ENCODE assay signal across 1 cellular context in the genomic region with DNA sequence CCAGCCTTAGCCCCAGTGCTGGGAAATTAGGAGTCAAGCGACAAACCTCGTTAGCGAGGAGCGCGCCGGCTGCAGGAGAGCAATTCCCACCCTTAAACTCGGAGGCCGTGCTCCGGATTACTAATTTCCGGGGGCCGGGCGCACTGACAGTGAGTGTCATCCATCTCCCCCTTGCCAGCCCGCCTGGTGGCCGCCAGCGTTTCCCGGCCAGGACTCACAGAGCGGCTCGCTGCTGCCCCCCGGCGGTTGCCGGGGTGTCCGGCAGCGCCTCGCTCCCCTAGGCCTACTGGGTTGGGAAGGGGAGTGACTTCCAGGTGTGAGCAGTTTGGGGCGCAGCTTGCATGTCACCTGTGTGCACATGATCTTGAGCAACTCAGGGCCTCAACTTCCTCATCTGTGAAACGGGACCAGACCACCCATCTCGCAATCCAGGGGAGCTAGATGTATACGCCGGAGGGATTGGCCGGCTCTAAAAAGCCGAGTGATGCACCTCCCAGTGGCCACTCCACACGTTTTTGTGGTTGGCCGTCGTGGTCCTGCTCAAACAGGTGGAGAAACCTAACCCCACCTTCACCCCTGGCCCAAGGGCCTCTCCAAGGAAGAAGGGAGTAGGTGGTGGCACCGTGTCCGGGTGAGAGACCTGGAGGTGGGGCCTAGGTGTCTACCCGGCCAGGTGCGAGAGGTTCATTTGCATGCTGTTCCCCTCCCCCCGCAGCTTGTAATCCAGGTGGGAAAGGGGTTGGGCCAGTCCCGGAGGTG.
TF ChIP-seq lines count a peak whose summit lies in the region.

No MANE protein-coding gene starts in this region.

TF ChIP-seq in HepG2, 621 proteins besides CTCF, POLR2A, EP300 and RAD21 (continued from another document and continues in another):
- TF ChIP-seq, protein P1, sequence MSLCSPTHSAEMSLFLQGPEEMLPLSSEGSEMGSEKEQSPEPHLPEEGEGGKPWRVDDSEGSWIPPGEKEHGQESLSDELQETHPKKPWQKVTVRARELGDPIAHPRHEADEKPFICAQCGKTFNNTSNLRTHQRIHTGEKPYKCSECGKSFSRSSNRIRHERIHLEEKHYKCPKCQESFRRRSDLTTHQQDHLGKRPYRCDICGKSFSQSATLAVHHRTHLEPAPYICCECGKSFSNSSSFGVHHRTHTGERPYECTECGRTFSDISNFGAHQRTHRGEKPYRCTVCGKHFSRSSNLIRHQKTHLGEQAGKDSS (CRISPR knock-in tag; IDR thresholded peaks at IDR 0.05; ENCODE audit: borderline replicate concordance, low read depth), result peak; percentile 50; the same call in 1 of the 2 replicates
- no peak for TF ChIP-seq NR2F1 (CRISPR knock-in tag; IDR thresholded peaks at IDR 0.05)
- no peak for TF ChIP-seq NONO (IDR thresholded peaks at IDR 0.05)
- TF ChIP-seq NONO (CRISPR knock-in tag; conservative IDR thresholded peaks at IDR 0.05), result no peak; the same call in 1 of the 2 replicates
- TF ChIP-seq ZNF274 (CRISPR knock-in tag; IDR thresholded peaks at IDR 0.05), result no peak
- no peak for TF ChIP-seq NFIB (CRISPR knock-in tag; IDR thresholded peaks at IDR 0.05; ENCODE audit: borderline replicate concordance)
- TF ChIP-seq SP4 (CRISPR knock-in tag; IDR thresholded peaks at IDR 0.05), result no peak
- TF ChIP-seq MAFF (IDR thresholded peaks at IDR 0.05; ENCODE audit: low read depth, low read length), result no peak
- TF ChIP-seq ZNF563 (CRISPR knock-in tag; IDR thresholded peaks at IDR 0.05), result peak; percentile 40; the same call in 1 of the 2 replicates
- TF ChIP-seq RBM22 (optimal IDR thresholded peaks at IDR 0.05; ENCODE audit: low read length), result no peak
- 0 out of 2 replicates have a peak, but pooled peaks have one; percentile 36 for TF ChIP-seq MZF1 (CRISPR knock-in tag; IDR thresholded peaks at IDR 0.05; ENCODE audit: borderline replicate concordance)
- TF ChIP-seq ZNF768 (CRISPR knock-in tag; IDR thresholded peaks at IDR 0.05), result no peak
- TF ChIP-seq NFYC (CRISPR knock-in tag; IDR thresholded peaks at IDR 0.05), result no peak
- TF ChIP-seq TEAD2 (CRISPR knock-in tag; IDR thresholded peaks at IDR 0.05), result no peak
- TF ChIP-seq, protein P2, sequence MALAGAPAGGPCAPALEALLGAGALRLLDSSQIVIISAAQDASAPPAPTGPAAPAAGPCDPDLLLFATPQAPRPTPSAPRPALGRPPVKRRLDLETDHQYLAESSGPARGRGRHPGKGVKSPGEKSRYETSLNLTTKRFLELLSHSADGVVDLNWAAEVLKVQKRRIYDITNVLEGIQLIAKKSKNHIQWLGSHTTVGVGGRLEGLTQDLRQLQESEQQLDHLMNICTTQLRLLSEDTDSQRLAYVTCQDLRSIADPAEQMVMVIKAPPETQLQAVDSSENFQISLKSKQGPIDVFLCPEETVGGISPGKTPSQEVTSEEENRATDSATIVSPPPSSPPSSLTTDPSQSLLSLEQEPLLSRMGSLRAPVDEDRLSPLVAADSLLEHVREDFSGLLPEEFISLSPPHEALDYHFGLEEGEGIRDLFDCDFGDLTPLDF (CRISPR knock-in tag; IDR thresholded peaks at IDR 0.05), result no peak; the same call in 1 of the 2 replicates
- TF ChIP-seq NR2C2 (CRISPR knock-in tag; IDR thresholded peaks at IDR 0.05; ENCODE audit: borderline replicate concordance), result peak; percentile 51
- TF ChIP-seq, protein P3, sequence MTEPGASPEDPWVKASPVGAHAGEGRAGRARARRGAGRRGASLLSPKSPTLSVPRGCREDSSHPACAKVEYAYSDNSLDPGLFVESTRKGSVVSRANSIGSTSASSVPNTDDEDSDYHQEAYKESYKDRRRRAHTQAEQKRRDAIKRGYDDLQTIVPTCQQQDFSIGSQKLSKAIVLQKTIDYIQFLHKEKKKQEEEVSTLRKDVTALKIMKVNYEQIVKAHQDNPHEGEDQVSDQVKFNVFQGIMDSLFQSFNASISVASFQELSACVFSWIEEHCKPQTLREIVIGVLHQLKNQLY (CRISPR knock-in tag; IDR thresholded peaks at IDR 0.05), result no peak
- peak; percentile 34; the same call in 1 of the 2 replicates for TF ChIP-seq ZNF580 (CRISPR knock-in tag; IDR thresholded peaks at IDR 0.05; ENCODE audit: borderline replicate concordance, low read depth)
- peak; percentile 87 for TF ChIP-seq HOXA5 (CRISPR knock-in tag; IDR thresholded peaks at IDR 0.05)
- TF ChIP-seq, protein P4, sequence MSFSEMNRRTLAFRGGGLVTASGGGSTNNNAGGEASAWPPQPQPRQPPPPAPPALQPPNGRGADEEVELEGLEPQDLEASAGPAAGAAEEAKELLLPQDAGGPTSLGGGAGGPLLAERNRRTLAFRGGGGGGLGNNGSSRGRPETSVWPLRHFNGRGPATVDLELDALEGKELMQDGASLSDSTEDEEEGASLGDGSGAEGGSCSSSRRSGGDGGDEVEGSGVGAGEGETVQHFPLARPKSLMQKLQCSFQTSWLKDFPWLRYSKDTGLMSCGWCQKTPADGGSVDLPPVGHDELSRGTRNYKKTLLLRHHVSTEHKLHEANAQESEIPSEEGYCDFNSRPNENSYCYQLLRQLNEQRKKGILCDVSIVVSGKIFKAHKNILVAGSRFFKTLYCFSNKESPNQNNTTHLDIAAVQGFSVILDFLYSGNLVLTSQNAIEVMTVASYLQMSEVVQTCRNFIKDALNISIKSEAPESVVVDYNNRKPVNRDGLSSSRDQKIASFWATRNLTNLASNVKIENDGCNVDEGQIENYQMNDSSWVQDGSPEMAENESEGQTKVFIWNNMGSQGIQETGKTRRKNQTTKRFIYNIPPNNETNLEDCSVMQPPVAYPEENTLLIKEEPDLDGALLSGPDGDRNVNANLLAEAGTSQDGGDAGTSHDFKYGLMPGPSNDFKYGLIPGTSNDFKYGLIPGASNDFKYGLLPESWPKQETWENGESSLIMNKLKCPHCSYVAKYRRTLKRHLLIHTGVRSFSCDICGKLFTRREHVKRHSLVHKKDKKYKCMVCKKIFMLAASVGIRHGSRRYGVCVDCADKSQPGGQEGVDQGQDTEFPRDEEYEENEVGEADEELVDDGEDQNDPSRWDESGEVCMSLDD (CRISPR knock-in tag; IDR thresholded peaks at IDR 0.05; ENCODE audit: borderline replicate concordance), result peak; percentile 72; the same call in 1 of the 2 replicates
- peak; percentile 52; the same call in 1 of the 2 replicates for TF ChIP-seq ZNF446 (CRISPR knock-in tag; IDR thresholded peaks at IDR 0.05)
- no peak for TF ChIP-seq MXD3 (CRISPR knock-in tag; IDR thresholded peaks at IDR 0.05)
- TF ChIP-seq ZKSCAN1 (IDR thresholded peaks at IDR 0.05; ENCODE audit: low read length), result peak; percentile 24; the same call in 1 of the 2 replicates
- no peak for TF ChIP-seq SCMH1 (CRISPR knock-in tag; IDR thresholded peaks at IDR 0.05; ENCODE audit: borderline replicate concordance)
- peak; percentile 71; the same call in 1 of the 2 replicates for TF ChIP-seq SRY (CRISPR knock-in tag; IDR thresholded peaks at IDR 0.05)
- peak; percentile 37 for TF ChIP-seq TARDBP (CRISPR knock-in tag; IDR thresholded peaks at IDR 0.05)
- 0 out of 2 replicates have a peak, but pooled peaks have one; percentile 15 for TF ChIP-seq TCF7 (IDR thresholded peaks at IDR 0.05; ENCODE audit: low read depth)
- no peak for TF ChIP-seq RAD51 (IDR thresholded peaks at IDR 0.05; ENCODE audit: borderline replicate concordance)
- no peak; the same call in 1 of the 2 replicates for TF ChIP-seq ZNF331 (CRISPR knock-in tag; IDR thresholded peaks at IDR 0.05)
- TF ChIP-seq JUN (CRISPR knock-in tag; IDR thresholded peaks at IDR 0.05), result peak; percentile 41; the same call in 1 of the 2 replicates
- TF ChIP-seq, protein P5, sequence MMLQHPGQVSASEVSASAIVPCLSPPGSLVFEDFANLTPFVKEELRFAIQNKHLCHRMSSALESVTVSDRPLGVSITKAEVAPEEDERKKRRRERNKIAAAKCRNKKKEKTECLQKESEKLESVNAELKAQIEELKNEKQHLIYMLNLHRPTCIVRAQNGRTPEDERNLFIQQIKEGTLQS (CRISPR knock-in tag; IDR thresholded peaks at IDR 0.05), result peak; percentile 62; the same call in 1 of the 2 replicates
- TF ChIP-seq ZNF296 (CRISPR knock-in tag; conservative IDR thresholded peaks at IDR 0.05), result no peak
- TF ChIP-seq ZNF850 (CRISPR knock-in tag; conservative IDR thresholded peaks at IDR 0.05), result 0 out of 2 replicates have a peak, but pooled peaks have one; percentile 74
- peak; percentile 96; the same call in 1 of the 2 replicates for TF ChIP-seq MEIS1 (CRISPR knock-in tag; IDR thresholded peaks at IDR 0.05; ENCODE audit: borderline replicate concordance)
- TF ChIP-seq GZF1 (CRISPR knock-in tag; IDR thresholded peaks at IDR 0.05), result peak; percentile 72; the same call in 1 of the 2 replicates
- TF ChIP-seq, protein P6, sequence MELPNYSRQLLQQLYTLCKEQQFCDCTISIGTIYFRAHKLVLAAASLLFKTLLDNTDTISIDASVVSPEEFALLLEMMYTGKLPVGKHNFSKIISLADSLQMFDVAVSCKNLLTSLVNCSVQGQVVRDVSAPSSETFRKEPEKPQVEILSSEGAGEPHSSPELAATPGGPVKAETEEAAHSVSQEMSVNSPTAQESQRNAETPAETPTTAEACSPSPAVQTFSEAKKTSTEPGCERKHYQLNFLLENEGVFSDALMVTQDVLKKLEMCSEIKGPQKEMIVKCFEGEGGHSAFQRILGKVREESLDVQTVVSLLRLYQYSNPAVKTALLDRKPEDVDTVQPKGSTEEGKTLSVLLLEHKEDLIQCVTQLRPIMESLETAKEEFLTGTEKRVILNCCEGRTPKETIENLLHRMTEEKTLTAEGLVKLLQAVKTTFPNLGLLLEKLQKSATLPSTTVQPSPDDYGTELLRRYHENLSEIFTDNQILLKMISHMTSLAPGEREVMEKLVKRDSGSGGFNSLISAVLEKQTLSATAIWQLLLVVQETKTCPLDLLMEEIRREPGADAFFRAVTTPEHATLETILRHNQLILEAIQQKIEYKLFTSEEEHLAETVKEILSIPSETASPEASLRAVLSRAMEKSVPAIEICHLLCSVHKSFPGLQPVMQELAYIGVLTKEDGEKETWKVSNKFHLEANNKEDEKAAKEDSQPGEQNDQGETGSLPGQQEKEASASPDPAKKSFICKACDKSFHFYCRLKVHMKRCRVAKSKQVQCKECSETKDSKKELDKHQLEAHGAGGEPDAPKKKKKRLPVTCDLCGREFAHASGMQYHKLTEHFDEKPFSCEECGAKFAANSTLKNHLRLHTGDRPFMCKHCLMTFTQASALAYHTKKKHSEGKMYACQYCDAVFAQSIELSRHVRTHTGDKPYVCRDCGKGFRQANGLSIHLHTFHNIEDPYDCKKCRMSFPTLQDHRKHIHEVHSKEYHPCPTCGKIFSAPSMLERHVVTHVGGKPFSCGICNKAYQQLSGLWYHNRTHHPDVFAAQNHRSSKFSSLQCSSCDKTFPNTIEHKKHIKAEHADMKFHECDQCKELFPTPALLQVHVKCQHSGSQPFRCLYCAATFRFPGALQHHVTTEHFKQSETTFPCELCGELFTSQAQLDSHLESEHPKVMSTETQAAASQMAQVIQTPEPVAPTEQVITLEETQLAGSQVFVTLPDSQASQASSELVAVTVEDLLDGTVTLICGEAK (IDR thresholded peaks at IDR 0.05), result no peak
- TF ChIP-seq, protein P6 (CRISPR knock-in tag; IDR thresholded peaks at IDR 0.05), result no peak
- TF ChIP-seq FOXO4 (CRISPR knock-in tag; conservative IDR thresholded peaks at IDR 0.05), result 0 out of 2 replicates have a peak, but pooled peaks have one; percentile 15
- peak; percentile 65; the same call in 1 of the 2 replicates for TF ChIP-seq ZNF766 (CRISPR knock-in tag; IDR thresholded peaks at IDR 0.05; ENCODE audit: borderline replicate concordance)
- TF ChIP-seq ZFP36L2 (CRISPR knock-in tag; IDR thresholded peaks at IDR 0.05), result 0 out of 2 replicates have a peak, but pooled peaks have one; percentile 82
